In genomic region chr15:85031944-85032587, GRCh38 we compare ENCODE assay signal across 16 cellular contexts. TPM values are rescaled to one million over a fixed set of nuclear protein-coding genes. Genes with fewer than 3 reads are reported as not detected.
DNase-seq lines count a peak whose midpoint lies in the region; ATAC-seq and TF ChIP-seq lines count a peak whose summit lies in the region.
"Had no signal": no experiment of that assay in that cellular context is flagged by ENCODE, and none has a peak within 500 bp of the region (broad histone marks: within the 10 kb centered on the region; RNA-seq: fewer than 3 reads in every experiment).

No MANE protein-coding gene starts in this region.

- no peak overlapping the region for H4K5ac ChIP-seq in mesendoderm (ENCODE audit: low read length)

- H3K4me2 ChIP-seq in mesendoderm (ENCODE audit: low read length): no peak overlapping the region

- no peak overlapping the region for H2BK15ac ChIP-seq in mesendoderm (replicated peaks; ENCODE audit: low read depth)

- H3K4me3 Mint-ChIP-seq in type B pancreatic cell: no peak overlapping the region
- H3K4me3 Mint-ChIP-seq: stimulated activated naive B cell treated with anti-CD40 and anti-IgM and Interleukin-4, amounts not matched to agents 10 μg/mL and 1 μg/mL and 100 μg/mL, for 72 hours had no signal

- H3K4me1 ChIP-seq in left ventricle myocardium inferior (peaks cover 78% of the 10 kb centered on the region), right atrium auricular region (peaks cover 0 to 58% of the 10 kb centered on the region in 2 donors), colonic mucosa (peaks cover 31% of the 10 kb centered on the region), mesendoderm (ENCODE audit: control insufficient read depth, low read depth, low read length) (peaks cover 16% of the 10 kb centered on the region)

- no peak for ATAC-seq in GM19023 (IDR thresholded peaks at IDR 0.05; ENCODE audit: unreplicated experiment)
- ATAC-seq: psoas muscle; stimulated activated naive B cell treated with anti-CD40 and anti-IgM and Interleukin-4, amounts not matched to agents 10 μg/mL and 1 μg/mL and 100 μg/mL, for 72 hours had no signal

- no peak overlapping the region for H4K8ac ChIP-seq in mesendoderm (ENCODE audit: low read depth, low read length)

- H3K9me3 ChIP-seq in left ventricle myocardium inferior (replicated peaks): no peaks in the 10 kb centered on the region
- H3K9me3 ChIP-seq in right atrium auricular region: no peaks in the 10 kb centered on the region
- H3K9me3 ChIP-seq in colonic mucosa: no peaks in the 10 kb centered on the region
- H3K9me3 ChIP-seq: psoas muscle had no signal

- intact Hi-C loops in left ventricle myocardium inferior (cut with micrococcal nuclease) (no loop called here), colonic mucosa (cut with DNase I) (no loop called here)

- H3K4me1 Mint-ChIP-seq in type B pancreatic cell (ENCODE audit: unreplicated experiment): peaks cover 31% of the 10 kb centered on the region

- TF ChIP-seq CTCF in left ventricle myocardium inferior (IDR thresholded peaks at IDR 0.05; ENCODE audit: borderline replicate concordance) (no peak), right atrium auricular region (IDR thresholded peaks at IDR 0.05) (no peak), colonic mucosa (IDR thresholded peaks at IDR 0.05) (no peak), type B pancreatic cell (conservative IDR thresholded peaks at IDR 0.05) (no peak)

- H3K9ac ChIP-seq in colonic mucosa (ENCODE audit: low read depth in 2 of 2, low read length in 2 of 2): peak overlapping the region in 1 of 2 donors; percentile 72
- no peak overlapping the region for H3K9ac ChIP-seq in mesendoderm (ENCODE audit: low read length)

- H3K4me3 ChIP-seq in left ventricle myocardium inferior (no peak overlapping the region), right atrium auricular region (no peak overlapping the region), colonic mucosa (no peak overlapping the region), mesendoderm (ENCODE audit: low read length) (no peak overlapping the region)
- H3K4me3 ChIP-seq: psoas muscle had no signal

- no peaks in the 10 kb centered on the region for H3K27me3 ChIP-seq in left ventricle myocardium inferior (ENCODE audit: low read depth)
- H3K27me3 ChIP-seq in right atrium auricular region: no peaks in the 10 kb centered on the region
- H3K27me3 ChIP-seq in colonic mucosa: no peaks in the 10 kb centered on the region
- no peaks in the 10 kb centered on the region for H3K27me3 ChIP-seq in mesendoderm (ENCODE audit: insufficient read depth, low read length, poor library complexity)

- WGBS in mesendoderm (ENCODE audit: extremely low coverage, insufficient coverage, low lambda C conversion rate): no CpG with 5 or more reads among the region's 2 CpGs

- no peaks in the 10 kb centered on the region for H3K79me2 ChIP-seq in mesendoderm (ENCODE audit: control insufficient read depth, insufficient read depth, low read length)

- no peak overlapping the region for H3K56ac ChIP-seq in mesendoderm (ENCODE audit: low read length)

- H3K4ac ChIP-seq in mesendoderm (ENCODE audit: low read depth, low read length): no peak overlapping the region

- H3K27ac ChIP-seq in left ventricle myocardium inferior (replicated peaks) (peak overlapping the region; percentile 50), right atrium auricular region (peak overlapping the region in 1 of 2 donors; percentile 3), colonic mucosa (peak overlapping the region; percentile 82), mesendoderm (ENCODE audit: low read depth, low read length) (no peak overlapping the region)
- H3K27ac ChIP-seq: psoas muscle had no signal

- no peak for DNase-seq in left ventricle myocardium inferior
- no peak for DNase-seq in right atrium auricular region (ENCODE audit: low spot score)
- DNase-seq in colonic mucosa: no peak
- no peak for DNase-seq in mesendoderm
- no peak for DNase-seq in type B pancreatic cell (ENCODE audit: extremely low spot score, unreplicated experiment)
- no peak for DNase-seq in NCI-H510A treated with DMSO at 0.1 percent for 48 hours (lab: John Stamatoyannopoulos, UW)
- no peak for DNase-seq in NCI-H2107 (lab: John Stamatoyannopoulos, UW)
- DNase-seq: ACHN; activated CD4-positive, alpha-beta T cell treated with anti-CD3 and anti-CD28 coated beads, Interleukin-2, amount 50 U/mL, for 48 hours; amniotic stem cell; cerebellar nuclear complex; NCI-H1436; NCI-H345; psoas muscle; stimulated activated naive B cell treated with anti-CD40 and anti-IgM and Interleukin-4, amounts not matched to agents 10 μg/mL and 1 μg/mL and 100 μg/mL, for 72 hours had no signal

- peaks cover 3% of the 10 kb centered on the region for H3K36me3 Mint-ChIP-seq in type B pancreatic cell
- H3K36me3 Mint-ChIP-seq: stimulated activated naive B cell treated with anti-CD40 and anti-IgM and Interleukin-4, amounts not matched to agents 10 μg/mL and 1 μg/mL and 100 μg/mL, for 72 hours had no signal

- peak overlapping the region; percentile 39 for H3K18ac ChIP-seq in mesendoderm (ENCODE audit: low read length)

- no peaks in the 10 kb centered on the region for H3K9me3 Mint-ChIP-seq in type B pancreatic cell
- H3K9me3 Mint-ChIP-seq: stimulated activated naive B cell treated with anti-CD40 and anti-IgM and Interleukin-4, amounts not matched to agents 10 μg/mL and 1 μg/mL and 100 μg/mL, for 72 hours had no signal

- H3K23ac ChIP-seq in mesendoderm (ENCODE audit: low read length): no peak overlapping the region

- peak overlapping the region; percentile 40 for H3K27ac Mint-ChIP-seq in type B pancreatic cell
- H3K27ac Mint-ChIP-seq: stimulated activated naive B cell treated with anti-CD40 and anti-IgM and Interleukin-4, amounts not matched to agents 10 μg/mL and 1 μg/mL and 100 μg/mL, for 72 hours had no signal

- no peak overlapping the region for H2BK120ac ChIP-seq in mesendoderm (ENCODE audit: low read depth, low read length)

- peaks cover 2% of the 10 kb centered on the region for H3K79me1 ChIP-seq in mesendoderm (ENCODE audit: low read length)

- H2AK5ac ChIP-seq in mesendoderm (ENCODE audit: low read length): no peak overlapping the region

- H3K36me3 ChIP-seq in left ventricle myocardium inferior: no peaks in the 10 kb centered on the region
- no peaks in the 10 kb centered on the region for H3K36me3 ChIP-seq in right atrium auricular region
- H3K36me3 ChIP-seq in colonic mucosa: no peaks in the 10 kb centered on the region
- H3K36me3 ChIP-seq in mesendoderm (ENCODE audit: control insufficient read depth, insufficient read depth, low read length): no peaks in the 10 kb centered on the region

- H2BK5ac ChIP-seq in mesendoderm (ENCODE audit: low read length): no peak overlapping the region

- H3K27me3 Mint-ChIP-seq in type B pancreatic cell: no peaks in the 10 kb centered on the region
- H3K27me3 Mint-ChIP-seq: stimulated activated naive B cell treated with anti-CD40 and anti-IgM and Interleukin-4, amounts not matched to agents 10 μg/mL and 1 μg/mL and 100 μg/mL, for 72 hours had no signal

RNA-seq across cellular contexts. Expression of gene PDE8A, which starts 50.4 kb away (rescaled TPM):
- total RNA-seq in left ventricle myocardium inferior (17.8 TPM), right atrium auricular region (10 to 100 TPM; 19.2 to 23.2 TPM), colonic mucosa (10 to 100 TPM; 63.3 to 85.3 TPM), type B pancreatic cell (ENCODE audit: low replicate concordance) (22.8 and 41.8 TPM in 2 replicates)
- polyA plus RNA-seq in mesendoderm (2013, experiment 1 of 2): 2.6 TPM
- 2.6 TPM for polyA plus RNA-seq in mesendoderm (2013, experiment 2 of 2)
